9 cellular contexts compared by ENCODE assay signal in genomic region chr2:67215214-67215613, GRCh38.
DNase-seq lines count a peak whose midpoint lies in the region; ATAC-seq, FAIRE-seq and TF ChIP-seq lines count a peak whose summit lies in the region.
"Had no signal": no experiment of that assay in that cellular context is flagged by ENCODE, and none has a peak within 500 bp of the region (broad histone marks: within the 10 kb centered on the region; RNA-seq: fewer than 3 reads in every experiment).

No MANE protein-coding gene starts in this region.

- WGBS in GM12878 (ENCODE audit: insufficient coverage, insufficient replicate concordance, low lambda C conversion rate, missing lambda C conversion rate) = 30% methylated on average over 8 of the region's 8 CpGs

- RAD21 ChIA-PET in GM12878 (lab: Charles Lee; ENCODE audit: unreplicated experiment) = no interaction called here

- TF ChIP-seq RAD21 in GM12878 (IDR thresholded peaks at IDR 0.05; ENCODE audit: insufficient read depth, low read depth, low read length) = peak; percentile 19; the same call in 1 of the 2 replicates

- H3K4me3 Mint-ChIP-seq in Calu3 (ENCODE audit: low read depth, unreplicated experiment) = no peak overlapping the region
- no peak overlapping the region for H3K4me3 Mint-ChIP-seq in CD8-positive, alpha-beta memory T cell

- POLR2A ChIA-PET in GM12878 (lab: Charles Lee) = no interaction called here
- POLR2A ChIA-PET in CD8-positive, alpha-beta memory T cell (lab: Charles Lee) = no interaction called here

- H3K9me3 Mint-ChIP-seq in Calu3 (ENCODE audit: low read depth, unreplicated experiment) = peaks cover 2% of the 10 kb centered on the region
- H3K9me3 Mint-ChIP-seq in CD8-positive, alpha-beta memory T cell = peaks cover 2 to 7% (median 5%) of the 10 kb centered on the region in 5 donors

- H3K27me3 Mint-ChIP-seq in Calu3 (ENCODE audit: unreplicated experiment) = no peaks in the 10 kb centered on the region
- H3K27me3 Mint-ChIP-seq in CD8-positive, alpha-beta memory T cell = no peaks in the 10 kb centered on the region

- H3K27me3 ChIP-seq in GM12878 (replicated peaks in 1 of 2; ENCODE audit: control insufficient read depth in 2 of 2, insufficient read depth in 2 of 2, low read length in 1 of 2) (no peaks in the 10 kb centered on the region), lower lobe of right lung (ENCODE audit: low read depth) (no peaks in the 10 kb centered on the region)
- H3K27me3 ChIP-seq in CD8-positive, alpha-beta memory T cell (ENCODE audit: insufficient read depth, low read length, poor library complexity, severe bottlenecking) = no peaks in the 10 kb centered on the region

- H3K27ac Mint-ChIP-seq in Calu3 (ENCODE audit: unreplicated experiment) = peak overlapping the region; percentile 32
- H3K27ac Mint-ChIP-seq in CD8-positive, alpha-beta memory T cell = no peak overlapping the region

- H3K4me3 ChIP-seq in GM12878 (no peak overlapping the region), lower lobe of right lung (no peak overlapping the region)
- no peak overlapping the region for H3K4me3 ChIP-seq in CD8-positive, alpha-beta memory T cell (ENCODE audit: low read length)

- H3K4me1 Mint-ChIP-seq in Calu3 (ENCODE audit: low read depth, unreplicated experiment) = peaks cover 30% of the 10 kb centered on the region
- no peaks in the 10 kb centered on the region for H3K4me1 Mint-ChIP-seq in CD8-positive, alpha-beta memory T cell

- TF ChIP-seq POLR2A in GM12878 (IDR thresholded peaks at IDR 0.05; ENCODE audit: low read depth, low read length) = no peak

- H2AFZ ChIP-seq in GM12878 (ENCODE audit: control insufficient read depth, low read depth, low read length) = no peak overlapping the region

- no peak overlapping the region for H3K4me2 ChIP-seq in GM12878 (ENCODE audit: control insufficient read depth, insufficient read depth)

- TF ChIP-seq EP300 in GM12878 (IDR thresholded peaks at IDR 0.05; ENCODE audit: borderline replicate concordance in 1 of 2, control insufficient read depth in 1 of 2, low read depth in 2 of 2, low read length in 2 of 2) = no peak

- H4K20me1 ChIP-seq in GM12878 (ENCODE audit: control insufficient read depth, insufficient read depth) = no peaks in the 10 kb centered on the region; the same call in 1 of the 2 replicates

- SMC1A ChIA-PET in GM12878 (lab: Charles Lee; ENCODE audit: uncharacterized antibody, unreplicated experiment) = interaction anchor here (0.5 to 0.6 kb wide), 2 partner anchors 41 to 790 kb away, joined by 3 read pairs; no protein-coding TSS in a partner anchor

- ATAC-seq in GM12878 (peak; percentile 41; the same call in 1 of the 3 replicates), lower lobe of right lung (peak; percentile 57 to 82), GM18873 (IDR thresholded peaks at IDR 0.05; ENCODE audit: low FRiP score, unreplicated experiment) (no peak)
- ATAC-seq: HCT116 had no signal

- DNase-seq in Calu3 = peak; percentile 82
- peak; percentile 65 for DNase-seq in M059J (ENCODE audit: low read depth)
- no peak for DNase-seq in GM12878 (ENCODE audit: low read depth, low spot score)
- DNase-seq in lower lobe of right lung = peak; percentile 54
- no peak for DNase-seq in CD8-positive, alpha-beta memory T cell
- DNase-seq in hippocampal formation (lab: John Stamatoyannopoulos, UW) = no peak
- DNase-seq in amygdala (lab: John Stamatoyannopoulos, UW) = no peak

- CTCF ChIA-PET in Calu3 (lab: Charles Lee) = interaction anchor here (0.6 to 1.9 kb wide), 5 partner anchors 75 to 1733 kb away, joined by 3 to 8 read pairs (median 5); no protein-coding TSS in a partner anchor
- CTCF ChIA-PET in GM12878 (lab: Yijun Ruan, JAX) = interaction anchor here (0.5 kb wide), 1 partner anchor 9 kb away, joined by 4 read pairs; no protein-coding TSS in a partner anchor
- CTCF ChIA-PET in CD8-positive, alpha-beta memory T cell (lab: Charles Lee) = no interaction called here

- in situ Hi-C loops in GM12878 (cut with MboI) = no loop called here

- H3K4me1 ChIP-seq in GM12878 (ENCODE audit: control insufficient read depth, insufficient read depth, low read length) (no peaks in the 10 kb centered on the region), lower lobe of right lung (no peaks in the 10 kb centered on the region)
- H3K4me1 ChIP-seq in CD8-positive, alpha-beta memory T cell (ENCODE audit: insufficient read depth, low read length) = no peaks in the 10 kb centered on the region

- no peak for FAIRE-seq in GM12878 (lab: Jason Lieb, UNC)

- no peak overlapping the region for H3K9ac ChIP-seq in GM12878 (ENCODE audit: control insufficient read depth, insufficient read depth, low read length)

- H3K36me3 ChIP-seq in GM12878 (ENCODE audit: control insufficient read depth in 2 of 2, insufficient read depth in 2 of 2, low read length in 1 of 2) (no peaks in the 10 kb centered on the region), lower lobe of right lung (no peaks in the 10 kb centered on the region)
- H3K36me3 ChIP-seq in CD8-positive, alpha-beta memory T cell (ENCODE audit: insufficient read depth, low read length) = no peaks in the 10 kb centered on the region

- intact Hi-C loops in Calu3 (cut with micrococcal nuclease; ENCODE audit: unreplicated experiment) = loop anchor here (2.0 to 10.0 kb wide), 6 partner anchors 170 to 783 kb away; no protein-coding TSS in a partner anchor
- intact Hi-C loops in GM12878 (cut with micrococcal nuclease; ENCODE audit: unreplicated experiment) = no loop called here
- intact Hi-C loops in lower lobe of right lung (cut with DNase I) = no loop called here

- no peaks in the 10 kb centered on the region for H3K79me2 ChIP-seq in GM12878 (ENCODE audit: control insufficient read depth, insufficient read depth, low read length)

- H3K27ac ChIP-seq in GM12878 (ENCODE audit: control insufficient read depth, insufficient read depth) (no peak overlapping the region), lower lobe of right lung (no peak overlapping the region)
- no peak overlapping the region for H3K27ac ChIP-seq in CD8-positive, alpha-beta memory T cell (ENCODE audit: low read depth, low read length)

- no peaks in the 10 kb centered on the region for H3K36me3 Mint-ChIP-seq in Calu3 (ENCODE audit: insufficient read depth, unreplicated experiment)
- no peaks in the 10 kb centered on the region for H3K36me3 Mint-ChIP-seq in CD8-positive, alpha-beta memory T cell

- no peaks in the 10 kb centered on the region for H3K9me3 ChIP-seq in GM12878 (replicated peaks; ENCODE audit: control insufficient read depth, insufficient read depth, low read length)
- no peaks in the 10 kb centered on the region for H3K9me3 ChIP-seq in lower lobe of right lung
- H3K9me3 ChIP-seq in CD8-positive, alpha-beta memory T cell (ENCODE audit: low read length) = no peaks in the 10 kb centered on the region

- BruUV-seq in Calu3 (replicated peaks; lab: Mats Ljungman, UMichigan) (no TSS peak), GM12878 (replicated peaks; lab: Mats Ljungman, UMichigan) (no TSS peak)

- TF ChIP-seq CTCF in Calu3 (IDR thresholded peaks at IDR 0.05; ENCODE audit: unreplicated experiment) = peak; percentile 74
- TF ChIP-seq CTCF in GM12878 (IDR thresholded peaks at IDR 0.05 in 2 of 3, conservative IDR thresholded peaks at IDR 0.05 in 1 of 3; ENCODE audit: control insufficient read depth in 2 of 3, extremely low read depth in 1 of 3, insufficient read depth in 1 of 3, low read depth in 3 of 3, low read length in 3 of 3) = peak; percentile 7 to 14 (median 11); a peak in 1 of 6 replicates
- TF ChIP-seq CTCF in lower lobe of right lung (IDR thresholded peaks at IDR 0.05) = peak; percentile 48

TF ChIP-seq in GM12878, 131 proteins besides CTCF, POLR2A, EP300 and RAD21:
- no peak for TF ChIP-seq TAF1 (IDR thresholded peaks at IDR 0.05; ENCODE audit: borderline replicate concordance, low read depth, low read length)
- peak; percentile 9; the same call in 1 of the 2 replicates for TF ChIP-seq SMC3 (IDR thresholded peaks at IDR 0.05; ENCODE audit: borderline replicate concordance, low read length)
TF ChIP-seq in GM12878: peak in this region for 1.

Comparison
In these comparisons a context has a peak if more than half of its experiments do, and no peak if none do; other contexts are left out.
1. DNase-seq: peak in Calu3 (single experiment), M059J (single experiment) and lower lobe of right lung (single experiment); none in GM12878 (single experiment), CD8-positive, alpha-beta memory T cell (0 of 5), hippocampal formation (0 of 2) and amygdala (0 of 56).
2. CTCF ChIP-seq: peak in every context shown above with its lines; median percentile 74 in Calu3; 48 in lower lobe of right lung; 11 in GM12878.